Comparison of ENCODE assay signal across 1 cellular context in genomic region chr6:107491791-107492674, GRCh38.
TF ChIP-seq lines count a peak whose summit lies in the region.

No MANE protein-coding gene starts in this region.

TF ChIP-seq in endothelial cell of umbilical vein, 7 proteins besides CTCF, POLR2A, EP300 and RAD21 (continued from another document):
- TF ChIP-seq FOS (IDR thresholded peaks at IDR 0.05; ENCODE audit: borderline replicate concordance, insufficient read depth, low read length): no peak
